ENCODE assay signal across 11 cellular contexts in the genomic region with DNA sequence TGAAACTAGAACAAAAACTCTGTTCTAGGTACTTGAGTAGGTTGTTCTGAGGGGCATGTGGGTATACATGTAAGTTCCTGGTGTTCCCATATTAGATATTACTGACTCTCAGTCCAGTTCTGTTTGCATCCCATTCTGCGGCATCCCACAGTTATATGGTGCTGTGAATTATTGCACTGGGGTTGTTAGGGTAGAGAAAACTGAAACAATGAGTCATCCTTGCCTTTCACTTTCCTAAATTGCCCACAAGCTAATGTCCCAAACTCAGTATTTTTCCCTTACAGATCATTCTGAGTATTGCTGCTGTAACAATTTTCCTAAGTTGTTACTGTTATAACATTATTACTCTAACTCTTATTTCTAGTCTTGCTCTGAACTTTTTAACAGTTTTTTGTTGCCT. TPM values are rescaled to one million over a fixed set of nuclear protein-coding genes. Genes with fewer than 3 reads are reported as not detected.
A peak's percentile ranks its signal among the peaks of the same experiment; 100 is the strongest.
DNase-seq lines count a peak whose midpoint lies in the region; ATAC-seq, FAIRE-seq and TF ChIP-seq lines count a peak whose summit lies in the region.
"Had no signal": no experiment of that assay in that cellular context is flagged by ENCODE, and none has a peak within 500 bp of the region (broad histone marks: within the 10 kb centered on the region; RNA-seq: fewer than 3 reads in every experiment).

No MANE protein-coding gene starts in this region.

- H3K36me3 ChIP-seq in GM06990 (ENCODE audit: control insufficient read depth, insufficient read depth, low read length) (peaks cover 2% of the 10 kb centered on the region; the same call in 1 of the 2 replicates), GM12878 (ENCODE audit: control insufficient read depth in 2 of 2, insufficient read depth in 2 of 2, low read length in 1 of 2) (no peaks in the 10 kb centered on the region; a peak in 1 of 4 replicates), uterus (no peaks in the 10 kb centered on the region), HAP-1 (replicated peaks) (peaks cover 21% of the 10 kb centered on the region)

- TF ChIP-seq EP300 in GM12878 (IDR thresholded peaks at IDR 0.05; ENCODE audit: borderline replicate concordance in 1 of 2, control insufficient read depth in 1 of 2, low read depth in 2 of 2, low read length in 2 of 2) = peak in 1 of 2 experiments; percentile 57; a peak in 1 of 4 replicates

- no peaks in the 10 kb centered on the region; the same call in 1 of the 3 replicates for H3K9me3 ChIP-seq in GM12878 (replicated peaks; ENCODE audit: control insufficient read depth, insufficient read depth, low read length)
- H3K9me3 ChIP-seq in uterus = no peaks in the 10 kb centered on the region
- H3K9me3 ChIP-seq in HAP-1 = no peaks in the 10 kb centered on the region

- no peak for FAIRE-seq in GM12878 (lab: Jason Lieb, UNC)

- no peak for TF ChIP-seq RAD21 in GM12878 (IDR thresholded peaks at IDR 0.05; ENCODE audit: insufficient read depth, low read depth, low read length)

- H3K79me2 ChIP-seq in GM12878 (ENCODE audit: control insufficient read depth, insufficient read depth, low read length) = peaks cover 64% of the 10 kb centered on the region

- POLR2A ChIA-PET in GM12878 (lab: Charles Lee) = interaction anchor here (0.5 to 1.3 kb wide), 5 partner anchors 18 to 466 kb away, joined by 3 to 7 read pairs (median 3); no protein-coding TSS in a partner anchor

- BruUV-seq in GM12878 (replicated peaks; lab: Mats Ljungman, UMichigan) = no TSS peak

- H3K27me3 ChIP-seq in GM06990 (replicated peaks; ENCODE audit: control insufficient read depth, insufficient read depth, low read length) = no peaks in the 10 kb centered on the region
- no peaks in the 10 kb centered on the region for H3K27me3 ChIP-seq in GM12878 (replicated peaks in 1 of 2; ENCODE audit: control insufficient read depth in 2 of 2, insufficient read depth in 2 of 2, low read length in 1 of 2)
- H3K27me3 ChIP-seq in uterus = no peaks in the 10 kb centered on the region
- H3K27me3 ChIP-seq in HAP-1 (ENCODE audit: low read depth) = no peaks in the 10 kb centered on the region
- H3K27me3 ChIP-seq: foreskin keratinocyte had no signal

- 0% methylated on average over 1 of the region's 1 CpG for WGBS in GM12878 (ENCODE audit: insufficient coverage, insufficient replicate concordance, low lambda C conversion rate, missing lambda C conversion rate)

- no peaks in the 10 kb centered on the region for H4K20me1 ChIP-seq in GM12878 (ENCODE audit: control insufficient read depth, insufficient read depth)

- SMC1A ChIA-PET in GM12878 (lab: Charles Lee; ENCODE audit: uncharacterized antibody, unreplicated experiment) = interaction anchor here (0.9 to 3.7 kb wide), 5 partner anchors 13 to 25 kb away, joined by 4 to 19 read pairs (median 6); no protein-coding TSS in a partner anchor

- ATAC-seq in GM19438 (IDR thresholded peaks at IDR 0.05; ENCODE audit: low read depth, unreplicated experiment) = peak; percentile 30
- peak; percentile 28 for ATAC-seq in HG03196 (IDR thresholded peaks at IDR 0.05; ENCODE audit: unreplicated experiment)
- ATAC-seq in GM12878 = peak; percentile 40
- ATAC-seq: activated CD4-positive, CD25-positive, alpha-beta regulatory T cell treated with anti-CD3 and anti-CD28 coated beads, Interleukin-2, amount 50 U/mL, for 24 hours; foreskin keratinocyte had no signal

- intact Hi-C loops in GM12878 (cut with micrococcal nuclease; ENCODE audit: unreplicated experiment) = loop anchor here (10.0 kb wide), 1 partner anchor 320 kb away; a partner anchor contains a TSS
- intact Hi-C loops in uterus (cut with DNase I; ENCODE audit: low total_unique reads) = no loop called here

- CTCF ChIA-PET in GM12878 (lab: Yijun Ruan, JAX) = interaction anchor here (1.0 to 2.4 kb wide), 4 partner anchors 9 to 460 kb away, joined by 3 to 6 read pairs (median 3); a partner anchor contains a TSS

- no peak overlapping the region for H3K9ac ChIP-seq in GM12878 (ENCODE audit: control insufficient read depth, insufficient read depth, low read length)

- H2AFZ ChIP-seq in GM12878 (ENCODE audit: control insufficient read depth, low read depth, low read length) = no peak overlapping the region

- RAD21 ChIA-PET in GM12878 (lab: Charles Lee; ENCODE audit: unreplicated experiment) = interaction anchor here (0.9 kb wide), 1 partner anchor 46 kb away, joined by 3 read pairs; no protein-coding TSS in a partner anchor

- no peak for TF ChIP-seq POLR2A in GM12878 (IDR thresholded peaks at IDR 0.05; ENCODE audit: low read depth, low read length)
- no peak for TF ChIP-seq POLR2A in uterus (IDR thresholded peaks at IDR 0.05)

- no peak overlapping the region for H3K4me3 ChIP-seq in GM06990 (replicated peaks; ENCODE audit: low read depth, low read length)
- H3K4me3 ChIP-seq in GM12878 = no peak overlapping the region
- no peak overlapping the region for H3K4me3 ChIP-seq in uterus
- H3K4me3 ChIP-seq in HAP-1 = no peak overlapping the region

- DNase-seq in GM06990 (ENCODE audit: extremely low read depth, insufficient read length) = peak; percentile 22
- DNase-seq in GM12878 (ENCODE audit: low read depth, low spot score) = no peak
- DNase-seq in NCI-H187 treated with DMSO at 0.1 percent for 48 hours (lab: John Stamatoyannopoulos, UW) = no peak
- no peak for DNase-seq in hypothalamus (lab: John Stamatoyannopoulos, UW)
- no peak for DNase-seq in uterus
- no peak for DNase-seq in HAP-1 (ENCODE audit: low spot score in 2 of 2)
- DNase-seq: NCI-H1694 had no signal

- TF ChIP-seq CTCF in GM06990 (IDR thresholded peaks at IDR 0.05; ENCODE audit: insufficient read depth, low read length, poor library complexity, severe bottlenecking) = no peak
- no peak for TF ChIP-seq CTCF in GM12878 (IDR thresholded peaks at IDR 0.05 in 2 of 3, conservative IDR thresholded peaks at IDR 0.05 in 1 of 3; ENCODE audit: control insufficient read depth in 2 of 3, extremely low read depth in 1 of 3, insufficient read depth in 1 of 3, low read depth in 3 of 3, low read length in 3 of 3)
- TF ChIP-seq CTCF in uterus (IDR thresholded peaks at IDR 0.05) = no peak

- H3K4me1 ChIP-seq in GM12878 (ENCODE audit: control insufficient read depth, insufficient read depth, low read length) = peaks cover 28% of the 10 kb centered on the region
- peaks cover 6 to 9% of the 10 kb centered on the region in 2 donors for H3K4me1 ChIP-seq in uterus
- H3K4me1 ChIP-seq in HAP-1 = peaks cover 10% of the 10 kb centered on the region

- in situ Hi-C loops in GM12878 (cut with MboI) (no loop called here), HAP-1 (cut with MboI; ENCODE audit: low sequenced_read_pairs) (no loop called here)

- peak overlapping the region; percentile 89 for H3K4me2 ChIP-seq in GM12878 (ENCODE audit: control insufficient read depth, insufficient read depth)

- no peak overlapping the region for H3K27ac ChIP-seq in GM12878 (ENCODE audit: control insufficient read depth, insufficient read depth)
- H3K27ac ChIP-seq in uterus = no peak overlapping the region
- H3K27ac ChIP-seq: foreskin keratinocyte had no signal

TF ChIP-seq in GM12878, 131 proteins besides CTCF, POLR2A, EP300 and RAD21 (continues in another document):
- TF ChIP-seq BCL11A (IDR thresholded peaks at IDR 0.05; ENCODE audit: low read depth, low read length) = 0 out of 2 replicates have a peak, but pooled peaks have one; percentile 48
- TF ChIP-seq YY1 (IDR thresholded peaks at IDR 0.05; ENCODE audit: low read depth, low read length) = no peak
- TF ChIP-seq JUNB (IDR thresholded peaks at IDR 0.05) = peak; percentile 71
- TF ChIP-seq ZNF217 (IDR thresholded peaks at IDR 0.05) = no peak
- TF ChIP-seq ZBED1 (IDR thresholded peaks at IDR 0.05; ENCODE audit: borderline replicate concordance) = no peak
- TF ChIP-seq ZZZ3 (IDR thresholded peaks at IDR 0.05; ENCODE audit: control insufficient read depth, insufficient read length, low read depth) = no peak
- no peak for TF ChIP-seq GATAD2B (conservative IDR thresholded peaks at IDR 0.05; ENCODE audit: low read depth)
- peak; percentile 85 for TF ChIP-seq RUNX3 (IDR thresholded peaks at IDR 0.05; ENCODE audit: low read length)
- TF ChIP-seq CREM (IDR thresholded peaks at IDR 0.05; ENCODE audit: low read depth) = peak; percentile 23; the same call in 1 of the 2 replicates
- TF ChIP-seq SIX5 (IDR thresholded peaks at IDR 0.05; ENCODE audit: low read depth, low read length, severe bottlenecking) = no peak
- TF ChIP-seq ZNF207 (IDR thresholded peaks at IDR 0.05; ENCODE audit: borderline replicate concordance) = no peak
- 0 out of 2 replicates have a peak, but pooled peaks have one; percentile 50 for TF ChIP-seq JUND (IDR thresholded peaks at IDR 0.05; ENCODE audit: low read depth, low read length)
- TF ChIP-seq NRF1 (conservative IDR thresholded peaks at IDR 0.05; ENCODE audit: low read depth, low read length) = no peak
- TF ChIP-seq MTA2 (IDR thresholded peaks at IDR 0.05; ENCODE audit: low read depth) = peak; percentile 78
- no peak for TF ChIP-seq FOXK2 (IDR thresholded peaks at IDR 0.05)
- TF ChIP-seq SRF (IDR thresholded peaks at IDR 0.05; ENCODE audit: low read depth in 2 of 2, low read length in 2 of 2) = no peak
- TF ChIP-seq RAD51 (IDR thresholded peaks at IDR 0.05) = no peak
- 0 out of 2 replicates have a peak, but pooled peaks have one; percentile 18 for TF ChIP-seq NFIC (IDR thresholded peaks at IDR 0.05; ENCODE audit: low read depth, low read length)
- no peak for TF ChIP-seq TARDBP (IDR thresholded peaks at IDR 0.05; ENCODE audit: borderline replicate concordance)
- peak; percentile 65 for TF ChIP-seq EED (IDR thresholded peaks at IDR 0.05; ENCODE audit: low read depth)

RNA-seq across cellular contexts. Expression of a gene that starts 3.0 kb away (rescaled TPM):
- total RNA-seq in GM12878 (2013; cell fraction: nucleolus; rRNA removed) = 174 and 201 TPM in 2 replicates
- total RNA-seq in GM12878 (2014; rRNA removed) (77.9 and 86.9 TPM in 2 replicates), GM12878 (2014; rRNA removed; fragmentation: Illumina TruSeq; extraction: Trizol) (72.9 and 75.9 TPM in 2 replicates), GM12878 (2021) (50.5 and 56.7 TPM in 2 replicates), uterus (100 to 1,000 TPM in 1 of 4 donors, 10 to 100 TPM in 3; 24.8 to 103 (median 48.8) TPM)
- polyA plus RNA-seq in GM12878 (2011; ENCODE audit: low read depth) = 17.2 TPM
- polyA plus RNA-seq in GM12878 (2011; rRNA removed) (98.5 and 148 TPM in 2 replicates), GM12878 (2014; fragmentation: Illumina TruSeq; extraction: Trizol) (87.6 and 100 TPM in 2 replicates), GM12878 (2014; fragmentation: Nextera tagmentation; extraction: Ambion mirVana) (10 to 100 TPM; 53.1 to 55.2 TPM), GM12878 (2014; rRNA removed) (45.3 and 59.1 TPM in 2 replicates), GM12878 (2016; fragmentation: Nextera tagmentation; extraction: Ambion mirVana) (10 to 100 TPM; 69.2 to 73.9 TPM)
- 31.9 and 39.6 TPM in 2 replicates for polyA plus RNA-seq in GM12878 (2011; cell fraction: cytosol; rRNA removed)
- 110 and 122 TPM in 2 replicates for polyA plus RNA-seq in GM12878 (2011; cell fraction: nucleus; rRNA removed)
- 25.3 and 32.0 TPM in 2 replicates for polyA plus RNA-seq in GM12878 (2012)
- polyA minus RNA-seq in GM12878 (2011; rRNA and poly(A)+ RNA removed) = 89.7 and 98.2 TPM in 2 replicates
- polyA minus RNA-seq in GM12878 (2011; cell fraction: cytosol; rRNA and poly(A)+ RNA removed) = 14.6 and 23.1 TPM in 2 replicates
- 161 and 167 TPM in 2 replicates for polyA minus RNA-seq in GM12878 (2011; cell fraction: nucleus; rRNA and poly(A)+ RNA removed)
